18 cellular contexts compared by ENCODE assay signal in genomic region chr6:3481640-3482039, GRCh38. TPM values are rescaled to one million over a fixed set of nuclear protein-coding genes. Genes with fewer than 3 reads are reported as not detected.
DNase-seq lines count a peak whose midpoint lies in the region; ATAC-seq and TF ChIP-seq lines count a peak whose summit lies in the region.
"Had no signal": no experiment of that assay in that cellular context is flagged by ENCODE, and none has a peak within 500 bp of the region (broad histone marks: within the 10 kb centered on the region; RNA-seq: fewer than 3 reads in every experiment).

No MANE protein-coding gene starts in this region.

- H4K20me1 ChIP-seq in PC-3 (ENCODE audit: low read length) = no peaks in the 10 kb centered on the region
- H4K20me1 ChIP-seq: BLaER1 treated with 17β-estradiol and CSF1 and Interleukin-3, amounts not matched to agents 10 nM and 100 nM had no signal

- H3K9ac ChIP-seq in PC-3 (ENCODE audit: low read length) (no peak overlapping the region), neuronal stem cell (ENCODE audit: low read depth, low read length, poor library complexity) (no peak overlapping the region)
- H3K9ac ChIP-seq: BLaER1 treated with 17β-estradiol and CSF1 and Interleukin-3, amounts not matched to agents 10 nM and 100 nM had no signal

- no peaks in the 10 kb centered on the region for H3K36me3 ChIP-seq in PC-3 (ENCODE audit: low read depth, low read length)
- no peaks in the 10 kb centered on the region for H3K36me3 ChIP-seq in neuronal stem cell (replicated peaks in 1 of 2; ENCODE audit: control insufficient read depth in 2 of 2, insufficient read depth in 2 of 2, low read length in 2 of 2)
- H3K36me3 ChIP-seq: BLaER1 treated with 17β-estradiol and CSF1 and Interleukin-3, amounts not matched to agents 10 nM and 100 nM had no signal

- H3K23ac ChIP-seq in neuronal stem cell (ENCODE audit: low read depth, low read length, poor library complexity) = no peak overlapping the region

- no peaks in the 10 kb centered on the region for H3K79me1 ChIP-seq in neuronal stem cell (ENCODE audit: low read depth, low read length)

- no peak for TF ChIP-seq CTCF in PC-3 (conservative IDR thresholded peaks at IDR 0.05; ENCODE audit: low read depth, low read length)

- no peak overlapping the region for H2BK120ac ChIP-seq in neuronal stem cell (ENCODE audit: low read depth, low read length)

- POLR2A ChIA-PET in PC-3 (lab: Charles Lee; ENCODE audit: unreplicated experiment) = no interaction called here

- H3K4me2 ChIP-seq in PC-3 (ENCODE audit: low read length) (peak overlapping the region; percentile 16; the same call in 1 of the 2 replicates), neuronal stem cell (ENCODE audit: insufficient read depth, low read length, poor library complexity, severe bottlenecking) (no peak overlapping the region)
- H3K4me2 ChIP-seq: A549; BLaER1 treated with 17β-estradiol and CSF1 and Interleukin-3, amounts not matched to agents 10 nM and 100 nM had no signal

- H3K9me2 ChIP-seq in PC-3 (replicated peaks; ENCODE audit: low read length) = no peaks in the 10 kb centered on the region

- H4K91ac ChIP-seq in neuronal stem cell (ENCODE audit: low read depth, low read length, poor library complexity) = no peak overlapping the region

- H2BK5ac ChIP-seq in neuronal stem cell (ENCODE audit: low read length) = no peak overlapping the region

- DNase-seq in Daoy (ENCODE audit: low read depth) = peak; percentile 19
- DNase-seq in PC-3 = peak; percentile 63
- DNase-seq in neuronal stem cell (ENCODE audit: low spot score) = no peak
- DNase-seq: AML-193; Caco-2; Calu3; CD4-positive, alpha-beta T cell; CD8-positive, alpha-beta T cell; DMS79 treated with DMSO at 0.1 percent for 48 hours; EL; GDM1 had no signal

- no peak overlapping the region for H2BK15ac ChIP-seq in neuronal stem cell (ENCODE audit: low read length)

- H3K4me1 ChIP-seq in PC-3 (ENCODE audit: insufficient read depth, low read length) = peaks cover 9% of the 10 kb centered on the region
- peaks cover 0 to 11% of the 10 kb centered on the region in 2 donors for H3K4me1 ChIP-seq in neuronal stem cell (ENCODE audit: control insufficient read depth in 2 of 2, insufficient read depth in 1 of 2, low read depth in 1 of 2, low read length in 2 of 2)
- H3K4me1 ChIP-seq: A549, Caco-2 had no signal

- CTCF ChIA-PET in PC-3 (lab: Charles Lee) = no interaction called here

- H4K8ac ChIP-seq in neuronal stem cell (ENCODE audit: low read depth, low read length) = no peak overlapping the region

- BruUV-seq in PC-3 (replicated peaks; lab: Mats Ljungman, UMichigan) = no TSS peak

- peak; percentile 80 for ATAC-seq in PC-3
- no peak for ATAC-seq in HG02884 (IDR thresholded peaks at IDR 0.05; ENCODE audit: unreplicated experiment)
- ATAC-seq in GM19463 (IDR thresholded peaks at IDR 0.05; ENCODE audit: unreplicated experiment) = no peak
- ATAC-seq: A549; CD8-positive, alpha-beta T cell; GM12878 had no signal

- no peak overlapping the region for H3K4me3 ChIP-seq in PC-3 (ENCODE audit: low read length)
- no peak overlapping the region for H3K4me3 ChIP-seq in neuronal stem cell (ENCODE audit: low read length in 2 of 2)
- H3K4me3 ChIP-seq: A549; BLaER1 treated with 17β-estradiol and CSF1 and Interleukin-3, amounts not matched to agents 10 nM and 100 nM; GM12878 had no signal

- H2AFZ ChIP-seq in PC-3 (ENCODE audit: low read length) (0 out of 2 replicates have a peak overlapping the region, but pooled peaks have one; percentile 17), neuronal stem cell (ENCODE audit: low read length) (no peak overlapping the region)

- H3K18ac ChIP-seq in neuronal stem cell (ENCODE audit: low read length) = no peak overlapping the region

- intact Hi-C loops in PC-3 (cut with micrococcal nuclease) = no loop called here

- H3K14ac ChIP-seq in neuronal stem cell (ENCODE audit: low read length) = no peak overlapping the region

- H3K27me3 ChIP-seq in PC-3 (ENCODE audit: low read length) (no peaks in the 10 kb centered on the region), neuronal stem cell (ENCODE audit: control insufficient read depth in 3 of 3, insufficient read depth in 3 of 3, low read depth in 1 of 3, low read length in 3 of 3) (no peaks in the 10 kb centered on the region)
- H3K27me3 ChIP-seq: BLaER1 treated with 17β-estradiol and CSF1 and Interleukin-3, amounts not matched to agents 10 nM and 100 nM had no signal

- no CpG with 5 or more reads among the region's 7 CpGs for WGBS in neuronal stem cell (ENCODE audit: extremely low coverage in 2 of 2, insufficient read length in 2 of 2, insufficient replicate concordance in 1 of 2), 2 donors

- peaks cover 6% of the 10 kb centered on the region for H3K9me3 ChIP-seq in PC-3 (ENCODE audit: low read length)
- peaks cover 4 to 17% of the 10 kb centered on the region in 2 donors for H3K9me3 ChIP-seq in neuronal stem cell (replicated peaks in 1 of 2; ENCODE audit: control insufficient read depth in 2 of 2, insufficient read depth in 1 of 2, low read depth in 1 of 2, low read length in 2 of 2)
- H3K9me3 ChIP-seq: Caco-2 had no signal

- H2AK5ac ChIP-seq in neuronal stem cell (ENCODE audit: low read depth, low read length) = peak overlapping the region; percentile 35

- no peak overlapping the region for H3K27ac ChIP-seq in PC-3 (ENCODE audit: low read length)
- H3K27ac ChIP-seq in neuronal stem cell (replicated peaks; ENCODE audit: low read length) = no peak overlapping the region
- H3K27ac ChIP-seq: 22Rv1; A549; BLaER1 treated with 17β-estradiol and CSF1 and Interleukin-3, amounts not matched to agents 10 nM and 100 nM; C4-2B had no signal

- no peak overlapping the region for H3K4ac ChIP-seq in neuronal stem cell (ENCODE audit: low read length)

- no peak overlapping the region for H2BK12ac ChIP-seq in neuronal stem cell (ENCODE audit: low read length)

- no peaks in the 10 kb centered on the region for H3F3A ChIP-seq in PC-3 (ENCODE audit: low read length, unreplicated experiment)

- no peaks in the 10 kb centered on the region for H3K79me2 ChIP-seq in PC-3 (ENCODE audit: low read length)

RNA-seq across cellular contexts. Expression of gene SLC22A23, which starts 24.8 kb away (rescaled TPM):
- total RNA-seq in Daoy (2014; rRNA removed; shearing (Covaris generic)) = 1.5 and 2.7 TPM in 2 replicates
- total RNA-seq in PC-3 (2014; rRNA removed) = 5.7 and 8.2 TPM in 2 replicates
- polyA plus RNA-seq in neuronal stem cell (2013, experiment 1 of 2) = 3.6 TPM
- polyA plus RNA-seq in neuronal stem cell (2013, experiment 2 of 2) = 3.7 TPM
